In the genomic region with DNA sequence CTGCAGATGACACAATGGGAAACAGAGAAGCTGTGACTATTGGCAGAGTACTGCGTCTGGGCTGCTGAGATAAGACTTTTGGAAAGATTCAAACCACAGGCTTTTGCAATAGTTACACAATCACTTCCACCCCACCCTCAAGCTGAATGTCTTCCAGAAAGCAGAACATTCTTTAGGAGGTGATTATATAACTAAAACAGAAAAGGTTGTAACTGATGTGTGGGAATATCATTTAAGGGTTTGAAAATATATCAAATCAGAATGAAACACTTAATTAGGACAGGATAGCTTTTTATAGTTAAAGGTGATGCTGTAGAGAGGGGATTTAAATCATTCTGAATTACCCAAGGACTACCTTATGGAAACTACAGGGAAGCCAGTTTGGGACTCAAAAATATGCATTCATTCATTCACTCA, we compare ENCODE assay signal across 8 cellular contexts.
DNase-seq lines count a peak whose midpoint lies in the region; ATAC-seq and TF ChIP-seq lines count a peak whose summit lies in the region.

No MANE protein-coding gene starts in this region.

- TF ChIP-seq CTCF in gastroesophageal sphincter (IDR thresholded peaks at IDR 0.05) = no peak

- no peaks in the 10 kb centered on the region for H3K36me3 ChIP-seq in gastroesophageal sphincter
- no peaks in the 10 kb centered on the region for H3K36me3 ChIP-seq in H7 (replicated peaks; ENCODE audit: control insufficient read depth, insufficient read depth, low read length)

- H3K4me3 ChIP-seq in gastroesophageal sphincter (no peak overlapping the region), H7 (ENCODE audit: insufficient read depth, low read depth, low read length) (no peak overlapping the region)

- no peaks in the 10 kb centered on the region for H3K9me3 ChIP-seq in gastroesophageal sphincter

- H3K27me3 ChIP-seq in gastroesophageal sphincter (no peaks in the 10 kb centered on the region), H7 (ENCODE audit: control insufficient read depth, insufficient read depth, low read length) (no peaks in the 10 kb centered on the region)

- TF ChIP-seq EP300 in gastroesophageal sphincter (IDR thresholded peaks at IDR 0.05) = no peak

- H3K4me1 ChIP-seq in gastroesophageal sphincter = peaks cover 0 to 11% (median 10%) of the 10 kb centered on the region in 3 donors

- H3K27ac ChIP-seq in gastroesophageal sphincter = peak overlapping the region in 2 of 4 donors; percentile 60 to 70

- peak; percentile 85 for DNase-seq in GM04504 (ENCODE audit: low read depth)
- peak; percentile 87 for DNase-seq in SKM-1 treated with dmso at 0.1 percent for 144 hours (lab: John Stamatoyannopoulos, UW; ENCODE audit: unreplicated experiment)
- DNase-seq in putamen (ENCODE audit: low spot score) = peak; percentile 82
- no peak for DNase-seq in H7
- DNase-seq in activated naive CD4-positive, alpha-beta T cell treated with Interleukin-2 at 50 U/mL for 16 hours = no peak
- DNase-seq in NCI-H748 treated with DMSO at 0.1 percent for 48 hours (lab: John Stamatoyannopoulos, UW) = no peak

- ATAC-seq in gastroesophageal sphincter (peak; percentile 96), GM18511 (IDR thresholded peaks at IDR 0.05; ENCODE audit: unreplicated experiment) (no peak)

- TF ChIP-seq POLR2A in gastroesophageal sphincter (IDR thresholded peaks at IDR 0.05) = no peak

- WGBS in gastroesophageal sphincter (ENCODE audit: low coverage in 1 of 2), 2 donors = 0 to 50% methylated on average over 1 of the region's 1 CpG

Comparison
In these comparisons a context has a peak if more than half of its experiments do, and no peak if none do; other contexts are left out.
1. DNase-seq: peak in GM04504 (single experiment), SKM-1 treated with dmso at 0.1 percent for 144 hours (single experiment) and putamen (single experiment); none in H7 (single experiment), activated naive CD4-positive, alpha-beta T cell treated with Interleukin-2 at 50 U/mL for 16 hours (single experiment) and NCI-H748 treated with DMSO at 0.1 percent for 48 hours (single experiment).